Comparison of ENCODE assay signal across 16 cellular contexts in genomic region chr17:73211745-73212144, GRCh38. TPM values are rescaled to one million over a fixed set of nuclear protein-coding genes. Genes with fewer than 3 reads are reported as not detected.
DNase-seq lines count a peak whose midpoint lies in the region; ATAC-seq and TF ChIP-seq lines count a peak whose summit lies in the region.
"Had no signal": no experiment of that assay in that cellular context is flagged by ENCODE, and none has a peak within 500 bp of the region (broad histone marks: within the 10 kb centered on the region; RNA-seq: fewer than 3 reads in every experiment).

No MANE protein-coding gene starts in this region.

- no peaks in the 10 kb centered on the region for H3K9me3 ChIP-seq in CD8-positive, alpha-beta memory T cell (ENCODE audit: low read length)
- H3K9me3 ChIP-seq in body of pancreas, result no peaks in the 10 kb centered on the region
- H3K9me3 ChIP-seq: uterus had no signal

- no peaks in the 10 kb centered on the region for H3K9me3 Mint-ChIP-seq in CD8-positive, alpha-beta memory T cell
- H3K9me3 Mint-ChIP-seq in activated CD4-positive, alpha-beta T cell treated with anti-CD3 and anti-CD28 coated beads, Interleukin-2, amount 10 ng/mL, durations not matched to agents 24 days and 14 days, result no peaks in the 10 kb centered on the region
- H3K9me3 Mint-ChIP-seq in activated naive CD4-positive, alpha-beta T cell treated with anti-CD3 and anti-CD28 coated beads for 36 hours, result no peaks in the 10 kb centered on the region
- H3K9me3 Mint-ChIP-seq in WTC11, result no peaks in the 10 kb centered on the region
- H3K9me3 Mint-ChIP-seq: naive B cell had no signal

- intact Hi-C loops in activated CD4-positive, alpha-beta T cell treated with anti-CD3 and anti-CD28 coated beads, Interleukin-2, amount 10 ng/mL, durations not matched to agents 24 days and 14 days (cut with micrococcal nuclease), result loop anchor here (2.0 kb wide), 3 partner anchors 15 to 21 kb away; partner anchors contain the start of gene COG1
- intact Hi-C loops in activated naive CD4-positive, alpha-beta T cell treated with anti-CD3 and anti-CD28 coated beads for 36 hours (cut with micrococcal nuclease), result loop anchor here (1.0 kb wide), 1 partner anchor 21 kb away; a partner anchor contains a TSS
- intact Hi-C loops in body of pancreas (cut with DNase I), result no loop called here

- no peaks in the 10 kb centered on the region for H3K27me3 Mint-ChIP-seq in CD8-positive, alpha-beta memory T cell
- no peaks in the 10 kb centered on the region for H3K27me3 Mint-ChIP-seq in activated CD4-positive, alpha-beta T cell treated with anti-CD3 and anti-CD28 coated beads, Interleukin-2, amount 10 ng/mL, durations not matched to agents 24 days and 14 days
- no peaks in the 10 kb centered on the region for H3K27me3 Mint-ChIP-seq in activated naive CD4-positive, alpha-beta T cell treated with anti-CD3 and anti-CD28 coated beads for 36 hours (ENCODE audit: low read depth)
- H3K27me3 Mint-ChIP-seq in WTC11 (ENCODE audit: low read depth), result no peaks in the 10 kb centered on the region
- H3K27me3 Mint-ChIP-seq: naive B cell had no signal

- peaks cover 4 to 70% (median 24%) of the 10 kb centered on the region in 3 donors for H3K36me3 Mint-ChIP-seq in CD8-positive, alpha-beta memory T cell
- peaks cover 51% of the 10 kb centered on the region for H3K36me3 Mint-ChIP-seq in activated CD4-positive, alpha-beta T cell treated with anti-CD3 and anti-CD28 coated beads, Interleukin-2, amount 10 ng/mL, durations not matched to agents 24 days and 14 days (ENCODE audit: low read depth)
- peaks cover 22% of the 10 kb centered on the region for H3K36me3 Mint-ChIP-seq in activated naive CD4-positive, alpha-beta T cell treated with anti-CD3 and anti-CD28 coated beads for 36 hours (ENCODE audit: low read depth)
- peaks cover 31% of the 10 kb centered on the region for H3K36me3 Mint-ChIP-seq in WTC11

- peaks cover 21% of the 10 kb centered on the region for H3K4me1 ChIP-seq in CD8-positive, alpha-beta memory T cell (ENCODE audit: insufficient read depth, low read length)
- peaks cover 10% of the 10 kb centered on the region for H3K4me1 ChIP-seq in body of pancreas
- H3K4me1 ChIP-seq: uterus had no signal

- H3K4me3 Mint-ChIP-seq in CD8-positive, alpha-beta memory T cell, result peak overlapping the region; percentile 65 to 81 (median 78)
- H3K4me3 Mint-ChIP-seq in activated CD4-positive, alpha-beta T cell treated with anti-CD3 and anti-CD28 coated beads, Interleukin-2, amount 10 ng/mL, durations not matched to agents 24 days and 14 days, result peak overlapping the region; percentile 68
- peak overlapping the region; percentile 52 for H3K4me3 Mint-ChIP-seq in activated naive CD4-positive, alpha-beta T cell treated with anti-CD3 and anti-CD28 coated beads for 36 hours
- no peak overlapping the region for H3K4me3 Mint-ChIP-seq in WTC11
- H3K4me3 Mint-ChIP-seq: naive B cell had no signal

- TF ChIP-seq CTCF in WTC11 (IDR thresholded peaks at IDR 0.05) (no peak), body of pancreas (IDR thresholded peaks at IDR 0.05) (no peak)

- H3K27ac Mint-ChIP-seq in CD8-positive, alpha-beta memory T cell, result peak overlapping the region; percentile 78 to 95 (median 93)
- peak overlapping the region; percentile 76 for H3K27ac Mint-ChIP-seq in activated CD4-positive, alpha-beta T cell treated with anti-CD3 and anti-CD28 coated beads, Interleukin-2, amount 10 ng/mL, durations not matched to agents 24 days and 14 days
- peak overlapping the region; percentile 59 for H3K27ac Mint-ChIP-seq in activated naive CD4-positive, alpha-beta T cell treated with anti-CD3 and anti-CD28 coated beads for 36 hours
- H3K27ac Mint-ChIP-seq in WTC11, result no peak overlapping the region
- H3K27ac Mint-ChIP-seq: naive B cell had no signal

- CTCF ChIA-PET in CD8-positive, alpha-beta memory T cell (lab: Charles Lee), result interaction anchor here (0.9 to 1.0 kb wide), 2 partner anchors 10 to 158 kb away, joined by 3 read pairs; no protein-coding TSS in a partner anchor
- CTCF ChIA-PET in activated naive CD4-positive, alpha-beta T cell treated with anti-CD3 and anti-CD28 coated beads for 36 hours (lab: Charles Lee), result interaction anchor here (0.7 to 1.2 kb wide), 3 partner anchors 13 to 485 kb away, joined by 3 read pairs; no protein-coding TSS in a partner anchor
- CTCF ChIA-PET in WTC11 (lab: Charles Lee), result interaction anchor here (0.6 to 1.8 kb wide), 3 partner anchors 15 to 480 kb away, joined by 3 to 6 read pairs (median 3); no protein-coding TSS in a partner anchor

- peaks cover 25 to 57% (median 44%) of the 10 kb centered on the region in 3 donors for H3K4me1 Mint-ChIP-seq in CD8-positive, alpha-beta memory T cell
- peaks cover 31% of the 10 kb centered on the region for H3K4me1 Mint-ChIP-seq in activated CD4-positive, alpha-beta T cell treated with anti-CD3 and anti-CD28 coated beads, Interleukin-2, amount 10 ng/mL, durations not matched to agents 24 days and 14 days
- H3K4me1 Mint-ChIP-seq in activated naive CD4-positive, alpha-beta T cell treated with anti-CD3 and anti-CD28 coated beads for 36 hours (ENCODE audit: low read depth), result peaks cover 43% of the 10 kb centered on the region
- peaks cover 16% of the 10 kb centered on the region for H3K4me1 Mint-ChIP-seq in WTC11

- DNase-seq in CD8-positive, alpha-beta memory T cell, result peak; percentile 54 to 82 (median 75)
- DNase-seq in activated CD4-positive, alpha-beta T cell treated with anti-CD3 and anti-CD28 coated beads, Interleukin-2, amount 10 ng/mL, durations not matched to agents 24 days and 14 days, result peak; percentile 84
- DNase-seq in activated naive CD4-positive, alpha-beta T cell treated with anti-CD3 and anti-CD28 coated beads for 36 hours, result peak; percentile 66
- peak; percentile 36 for DNase-seq in stimulated activated CD4-positive, alpha-beta T cell treated with anti-CD3 and anti-CD28 coated beads, Interleukin-1b, Interleukin-23, amount 100 ng/mL, for 48 hours
- DNase-seq in NCI-H510A (lab: John Stamatoyannopoulos, UW) (no peak), middle frontal gyrus (ENCODE audit: extremely low spot score, low spot score) (no peak), WTC11 (ENCODE audit: low spot score) (no peak), body of pancreas (no peak)
- DNase-seq: foreskin fibroblast, Karpas-422, naive B cell, OCI-M1, uterus had no signal

- H3K36me3 ChIP-seq in CD8-positive, alpha-beta memory T cell (ENCODE audit: insufficient read depth, low read length), result peaks cover 37% of the 10 kb centered on the region
- H3K36me3 ChIP-seq in body of pancreas (replicated peaks in 1 of 2; ENCODE audit: insufficient read depth in 1 of 2, low read depth in 2 of 2), result peaks cover 0 to 21% of the 10 kb centered on the region in 2 donors
- H3K36me3 ChIP-seq: uterus had no signal

- WGBS in body of pancreas, 2 donors, result 70 to 73% methylated on average over 13 of the region's 13 CpGs

- H3K27ac ChIP-seq in CD8-positive, alpha-beta memory T cell (ENCODE audit: low read depth, low read length), result no peak overlapping the region
- H3K27ac ChIP-seq in body of pancreas, result no peak overlapping the region
- H3K27ac ChIP-seq: uterus had no signal

- no peak for TF ChIP-seq POLR2A in body of pancreas (IDR thresholded peaks at IDR 0.05)

- H3K4me3 ChIP-seq in CD8-positive, alpha-beta memory T cell (ENCODE audit: low read length), result no peak overlapping the region
- no peak overlapping the region for H3K4me3 ChIP-seq in body of pancreas
- H3K4me3 ChIP-seq: uterus had no signal

- POLR2A ChIA-PET in CD8-positive, alpha-beta memory T cell (lab: Charles Lee), result interaction anchor here (1.2 to 1.6 kb wide), 2 partner anchors 19 to 20 kb away, joined by 3 to 12 read pairs; partner anchors contain the start of gene COG1
- POLR2A ChIA-PET in WTC11 (lab: Charles Lee), result no interaction called here

- ATAC-seq in WTC11, result no peak
- no peak for ATAC-seq in body of pancreas
- ATAC-seq: right cardiac atrium had no signal

- no peaks in the 10 kb centered on the region for H3K27me3 ChIP-seq in CD8-positive, alpha-beta memory T cell (ENCODE audit: insufficient read depth, low read length, poor library complexity, severe bottlenecking)
- H3K27me3 ChIP-seq in body of pancreas, result no peaks in the 10 kb centered on the region
- H3K27me3 ChIP-seq: uterus had no signal

TF ChIP-seq in WTC11, 78 proteins besides CTCF, POLR2A, EP300 and RAD21 (continues in another document):
- TF ChIP-seq, protein P1, sequence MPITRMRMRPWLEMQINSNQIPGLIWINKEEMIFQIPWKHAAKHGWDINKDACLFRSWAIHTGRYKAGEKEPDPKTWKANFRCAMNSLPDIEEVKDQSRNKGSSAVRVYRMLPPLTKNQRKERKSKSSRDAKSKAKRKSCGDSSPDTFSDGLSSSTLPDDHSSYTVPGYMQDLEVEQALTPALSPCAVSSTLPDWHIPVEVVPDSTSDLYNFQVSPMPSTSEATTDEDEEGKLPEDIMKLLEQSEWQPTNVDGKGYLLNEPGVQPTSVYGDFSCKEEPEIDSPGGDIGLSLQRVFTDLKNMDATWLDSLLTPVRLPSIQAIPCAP (CRISPR knock-in tag; IDR thresholded peaks at IDR 0.05), result no peak
- TF ChIP-seq SMAD4 (CRISPR knock-in tag; IDR thresholded peaks at IDR 0.05) (no peak), ZNF423 (CRISPR knock-in tag; IDR thresholded peaks at IDR 0.05) (no peak), ZBTB21 (CRISPR knock-in tag; IDR thresholded peaks at IDR 0.05; ENCODE audit: borderline replicate concordance) (no peak), GABPB1 (CRISPR knock-in tag; IDR thresholded peaks at IDR 0.05) (no peak), EMX1 (CRISPR knock-in tag; IDR thresholded peaks at IDR 0.05) (no peak)

RNA-seq across cellular contexts. Expression of gene COG1, which starts 18.9 kb away (rescaled TPM):
- 10 to 100 TPM; 24.6 to 26.5 TPM for total RNA-seq in CD8-positive, alpha-beta memory T cell
- 24.0 TPM for polyA plus RNA-seq in CD8-positive, alpha-beta memory T cell
- total RNA-seq in activated CD4-positive, alpha-beta T cell treated with anti-CD3 and anti-CD28 coated beads, Interleukin-2, amount 10 ng/mL, durations not matched to agents 24 days and 14 days, result 30.0 and 32.7 TPM in 2 replicates
- total RNA-seq in activated naive CD4-positive, alpha-beta T cell treated with anti-CD3 and anti-CD28 coated beads for 36 hours, result 10 to 100 TPM; 31.4 to 32.1 TPM
- 19.2 to 22.6 TPM (median 19.5 TPM) in 3 replicates for total RNA-seq in WTC11 (2021)
- total RNA-seq in body of pancreas, result 10 to 100 TPM; 34.8 to 42.5 TPM

RNA-seq across cellular contexts. Expression of gene SSTR2, which starts 46.9 kb away (rescaled TPM):
- total RNA-seq in CD8-positive, alpha-beta memory T cell, result 1 to 10 TPM in 1 of 2 experiments, under 1 TPM in 1; 0.53 to 1.3 TPM
- polyA plus RNA-seq in CD8-positive, alpha-beta memory T cell, result not detected
- 0.66 and 0.96 TPM in 2 replicates for total RNA-seq in activated CD4-positive, alpha-beta T cell treated with anti-CD3 and anti-CD28 coated beads, Interleukin-2, amount 10 ng/mL, durations not matched to agents 24 days and 14 days
- not detected for total RNA-seq in activated naive CD4-positive, alpha-beta T cell treated with anti-CD3 and anti-CD28 coated beads for 36 hours
- total RNA-seq in WTC11 (2021) (1.9 to 3.7 TPM (median 1.9 TPM) in 3 replicates), body of pancreas (1 to 10 TPM in 1 of 2 donors, under 1 TPM in 1; 0.66 to 1.0 TPM)
- total RNA-seq: dermis microvascular lymphatic vessel endothelial cell had no signal
- polyA plus RNA-seq: keratinocyte had no signal

RNA-seq across cellular contexts. Expression of gene CPSF4L, which starts 49.9 kb away (rescaled TPM):
- not detected for total RNA-seq in CD8-positive, alpha-beta memory T cell
- not detected for polyA plus RNA-seq in CD8-positive, alpha-beta memory T cell
- not detected in 2 replicates for total RNA-seq in activated CD4-positive, alpha-beta T cell treated with anti-CD3 and anti-CD28 coated beads, Interleukin-2, amount 10 ng/mL, durations not matched to agents 24 days and 14 days
- not detected for total RNA-seq in activated naive CD4-positive, alpha-beta T cell treated with anti-CD3 and anti-CD28 coated beads for 36 hours
- not detected in 3 replicates for total RNA-seq in WTC11 (2021)
- total RNA-seq in body of pancreas, result not detected
- total RNA-seq: dermis microvascular lymphatic vessel endothelial cell, right cardiac atrium had no signal
- polyA plus RNA-seq: keratinocyte, right cardiac atrium had no signal

Comparison
In these comparisons a context has a peak if more than half of its experiments do, and no peak if none do; other contexts are left out.
1. DNase-seq: peak in CD8-positive, alpha-beta memory T cell (5 of 5), activated CD4-positive, alpha-beta T cell treated with anti-CD3 and anti-CD28 coated beads, Interleukin-2, amount 10 ng/mL, durations not matched to agents 24 days and 14 days (single experiment), activated naive CD4-positive, alpha-beta T cell treated with anti-CD3 and anti-CD28 coated beads for 36 hours (single experiment) and stimulated activated CD4-positive, alpha-beta T cell treated with anti-CD3 and anti-CD28 coated beads, Interleukin-1b, Interleukin-23, amount 100 ng/mL, for 48 hours (single experiment); none in NCI-H510A (single experiment), middle frontal gyrus (single experiment), WTC11 (single experiment) and body of pancreas (0 of 4).